Comparison of ENCODE assay signal across 1 cellular context in the genomic region with DNA sequence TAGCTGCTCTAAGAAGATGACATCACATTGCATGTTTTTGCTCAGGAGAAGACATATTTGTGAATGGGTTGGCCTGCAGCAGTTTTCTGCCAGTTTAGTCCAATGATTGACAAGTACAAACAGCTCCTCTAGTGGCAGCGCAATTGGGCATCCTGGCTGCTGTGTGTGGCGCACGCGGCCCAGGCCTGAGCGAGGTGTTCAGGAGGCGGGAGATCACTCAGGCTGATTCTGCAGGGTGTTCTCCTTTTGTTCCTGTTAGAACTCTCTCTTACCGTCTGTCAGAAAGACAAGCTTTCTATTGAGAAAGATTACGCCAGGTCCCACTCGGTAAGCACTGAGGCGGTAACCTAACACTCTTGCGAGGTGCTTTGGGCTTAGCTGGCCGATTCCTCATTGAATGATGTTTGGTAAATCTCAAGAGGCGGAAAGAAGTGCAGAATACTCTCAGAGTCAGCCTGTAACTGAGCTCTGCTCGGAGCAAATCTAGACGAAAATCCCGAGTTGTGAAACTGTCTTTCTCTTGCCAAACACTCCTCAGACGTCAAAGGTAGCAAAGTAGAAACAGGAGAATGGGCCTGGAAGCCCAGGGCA.
TF ChIP-seq lines count a peak whose summit lies in the region.

No MANE protein-coding gene starts in this region.

TF ChIP-seq in K562, 482 proteins besides CTCF, POLR2A, EP300 and RAD21 (continued from another document):
- no peak for TF ChIP-seq ZNF318 (IDR thresholded peaks at IDR 0.05; ENCODE audit: borderline replicate concordance in 1 of 2, low read depth in 1 of 2)
- TF ChIP-seq ELF4 (CRISPR knock-in tag; IDR thresholded peaks at IDR 0.05): no peak
- TF ChIP-seq FOXJ2 (tag; IDR thresholded peaks at IDR 0.05): no peak
- TF ChIP-seq ZNF3 (CRISPR knock-in tag; IDR thresholded peaks at IDR 0.05): no peak
- no peak for TF ChIP-seq ZSCAN29 (IDR thresholded peaks at IDR 0.05)
- TF ChIP-seq MGA (IDR thresholded peaks at IDR 0.05): peak; percentile 36; the same call in 1 of the 2 replicates
- TF ChIP-seq SMAD3 (CRISPR knock-in tag; conservative IDR thresholded peaks at IDR 0.05): no peak
- TF ChIP-seq, protein P1, sequence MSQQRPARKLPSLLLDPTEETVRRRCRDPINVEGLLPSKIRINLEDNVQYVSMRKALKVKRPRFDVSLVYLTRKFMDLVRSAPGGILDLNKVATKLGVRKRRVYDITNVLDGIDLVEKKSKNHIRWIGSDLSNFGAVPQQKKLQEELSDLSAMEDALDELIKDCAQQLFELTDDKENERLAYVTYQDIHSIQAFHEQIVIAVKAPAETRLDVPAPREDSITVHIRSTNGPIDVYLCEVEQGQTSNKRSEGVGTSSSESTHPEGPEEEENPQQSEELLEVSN (IDR thresholded peaks at IDR 0.05; ENCODE audit: borderline replicate concordance in 1 of 2, extremely low read depth in 1 of 2, insufficient read depth in 1 of 2, insufficient read length in 1 of 2, low read depth in 1 of 2, low read length in 1 of 2, poor library complexity in 1 of 2, severe bottlenecking in 1 of 2): peak; percentile 26 to 89
- TF ChIP-seq GATAD2B (IDR thresholded peaks at IDR 0.05; ENCODE audit: borderline replicate concordance): no peak
